In genomic region chr19:10760268-10760944, GRCh38 we compare ENCODE assay signal across 8 cellular contexts. TPM values are rescaled to one million over a fixed set of nuclear protein-coding genes. Genes with fewer than 3 reads are reported as not detected.
A peak's percentile ranks its signal among the peaks of the same experiment; 100 is the strongest.
DNase-seq lines count a peak whose midpoint lies in the region; ATAC-seq and TF ChIP-seq lines count a peak whose summit lies in the region.

No MANE protein-coding gene starts in this region.

- TF ChIP-seq CTCF in GM10266 (IDR thresholded peaks at IDR 0.05; ENCODE audit: control insufficient read depth, insufficient read depth, low read depth, missing control alignments) (no peak), upper lobe of right lung (IDR thresholded peaks at IDR 0.05) (no peak)

- H3K4me1 ChIP-seq in upper lobe of right lung, result peaks cover 46% of the 10 kb centered on the region

- peak; percentile 35 for ATAC-seq in HG03571 (IDR thresholded peaks at IDR 0.05; ENCODE audit: unreplicated experiment)
- no peak for ATAC-seq in upper lobe of right lung
- ATAC-seq in GM18517 (IDR thresholded peaks at IDR 0.05; ENCODE audit: unreplicated experiment), result no peak
- ATAC-seq in HG03159 (IDR thresholded peaks at IDR 0.05; ENCODE audit: unreplicated experiment), result no peak

- no peaks in the 10 kb centered on the region for H3K27me3 ChIP-seq in upper lobe of right lung

- H3K36me3 ChIP-seq in upper lobe of right lung, result peaks cover 26% of the 10 kb centered on the region

- no peaks in the 10 kb centered on the region for H3K9me3 ChIP-seq in upper lobe of right lung

- peak overlapping the region; percentile 61 for H3K27ac ChIP-seq in upper lobe of right lung

- no peak overlapping the region for H3K4me3 ChIP-seq in upper lobe of right lung

- intact Hi-C loops in upper lobe of right lung (cut with DNase I), result no loop called here

- DNase-seq in GM10266 (ENCODE audit: extremely low spot score) (peak; percentile 27), kidney tubule cell (ENCODE audit: low spot score) (peak; percentile 95), upper lobe of right lung (no peak), SW 1271 (lab: John Stamatoyannopoulos, UW) (no peak)
- peak; percentile 36 to 45 for DNase-seq in activated CD4-positive, alpha-beta T cell treated with anti-CD3 and anti-CD28 coated beads, Interleukin-2, amount 50 U/mL, for 4 hours

RNA-seq across cellular contexts. Expression of gene DNM2, which starts 42.5 kb away (rescaled TPM):
- total RNA-seq in upper lobe of right lung, result 280 TPM

RNA-seq across cellular contexts. Expression of gene QTRT1, which starts 59.2 kb away (rescaled TPM):
- total RNA-seq in upper lobe of right lung, result 30.3 TPM

Comparison
In these comparisons a context has a peak if more than half of its experiments do, and no peak if none do; other contexts are left out.
1. DNase-seq: peak in GM10266 (single experiment), activated CD4-positive, alpha-beta T cell treated with anti-CD3 and anti-CD28 coated beads, Interleukin-2, amount 50 U/mL, for 4 hours (2 of 2) and kidney tubule cell (single experiment); none in upper lobe of right lung (single experiment) and SW 1271 (0 of 2).